ENCODE assay signal across 14 cellular contexts in the genomic region with DNA sequence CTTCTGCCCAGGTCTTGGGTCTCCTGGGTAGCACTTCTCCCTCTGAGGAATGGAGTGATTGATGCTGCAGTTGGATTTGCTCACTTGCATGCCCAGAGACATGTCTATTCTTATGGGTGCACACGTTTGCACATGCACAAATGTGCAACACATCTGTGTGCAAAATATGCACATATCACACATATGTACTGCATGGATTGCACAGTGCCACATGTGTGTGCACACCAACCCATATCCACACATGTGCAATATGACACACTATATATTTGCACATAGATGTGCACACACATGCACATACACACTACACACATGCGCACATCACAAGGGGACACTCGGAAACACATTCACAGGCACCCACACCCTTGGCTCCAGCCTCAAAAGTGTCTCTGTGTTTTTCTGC. TPM values are rescaled to one million over a fixed set of nuclear protein-coding genes. Genes with fewer than 3 reads are reported as not detected.
DNase-seq lines count a peak whose midpoint lies in the region; ATAC-seq and TF ChIP-seq lines count a peak whose summit lies in the region.
"Had no signal": no experiment of that assay in that cellular context is flagged by ENCODE, and none has a peak within 500 bp of the region (broad histone marks: within the 10 kb centered on the region; RNA-seq: fewer than 3 reads in every experiment).

No MANE protein-coding gene starts in this region.

- no peak for ATAC-seq in Right ventricle myocardium superior (ENCODE audit: poor library complexity)
- ATAC-seq in HG02678 (IDR thresholded peaks at IDR 0.05; ENCODE audit: unreplicated experiment): no peak
- no peak for ATAC-seq in HG03280 (IDR thresholded peaks at IDR 0.05; ENCODE audit: unreplicated experiment)
- ATAC-seq in GM18870 (IDR thresholded peaks at IDR 0.05; ENCODE audit: unreplicated experiment): no peak
- ATAC-seq: stimulated activated naive CD8-positive, alpha-beta T cell treated with anti-CD3 and anti-CD28 coated beads, Interleukin-15, amount 100 ng/mL, for 72 hours had no signal

- H3K27me3 ChIP-seq in left ventricle myocardium inferior (ENCODE audit: low read depth) (no peaks in the 10 kb centered on the region), parathyroid adenoma (ENCODE audit: control insufficient read depth, insufficient read depth, low read length) (no peaks in the 10 kb centered on the region)

- peak overlapping the region; percentile 70 for H3K4me3 ChIP-seq in left ventricle myocardium inferior
- peak overlapping the region; percentile 73 for H3K4me3 ChIP-seq in fibroblast of villous mesenchyme (ENCODE audit: low read depth, low read length)
- no peak overlapping the region for H3K4me3 ChIP-seq in parathyroid adenoma (ENCODE audit: low read depth, low read length)

- H3K4me1 ChIP-seq in left ventricle myocardium inferior: peaks cover 74% of the 10 kb centered on the region
- H3K4me1 ChIP-seq in parathyroid adenoma: peaks cover 86% of the 10 kb centered on the region

- intact Hi-C loops in left ventricle myocardium inferior (cut with micrococcal nuclease): no loop called here
- intact Hi-C loops in Right ventricle myocardium superior (cut with DNase I): no loop called here

- no peak overlapping the region for H3K9ac ChIP-seq in parathyroid adenoma

- H3K9me3 ChIP-seq in left ventricle myocardium inferior (replicated peaks) (no peaks in the 10 kb centered on the region), parathyroid adenoma (ENCODE audit: control insufficient read depth, low read length) (no peaks in the 10 kb centered on the region)

- no peaks in the 10 kb centered on the region for H3K36me3 ChIP-seq in left ventricle myocardium inferior
- no peaks in the 10 kb centered on the region for H3K36me3 ChIP-seq in parathyroid adenoma (ENCODE audit: control insufficient read depth, insufficient read depth, low read length)

- peaks cover 7% of the 10 kb centered on the region for H3K79me2 ChIP-seq in parathyroid adenoma

- no peak overlapping the region for H3K4me2 ChIP-seq in parathyroid adenoma (ENCODE audit: low read length)

- DNase-seq in left ventricle myocardium inferior (no peak), Right ventricle myocardium superior (no peak), fibroblast of villous mesenchyme (ENCODE audit: low read depth) (no peak)
- no peak for DNase-seq in effector CD4-positive, alpha-beta T cell
- DNase-seq: activated CD4-positive, alpha-beta T cell treated with anti-CD3 and anti-CD28 coated beads, Interleukin-2, amount 50 U/mL, for 4 hours; activated effector memory CD4-positive, alpha-beta T cell treated with Interleukin-2 at 50 U/mL for 16 hours; foreskin melanocyte; stimulated activated naive CD8-positive, alpha-beta T cell treated with anti-CD3 and anti-CD28 coated beads, Interleukin-15, amount 100 ng/mL, for 72 hours had no signal

- TF ChIP-seq CTCF in left ventricle myocardium inferior (IDR thresholded peaks at IDR 0.05; ENCODE audit: borderline replicate concordance): no peak
- no peak for TF ChIP-seq CTCF in fibroblast of villous mesenchyme (IDR thresholded peaks at IDR 0.05; ENCODE audit: insufficient read depth, low read depth, low read length)
- TF ChIP-seq CTCF in parathyroid adenoma (IDR thresholded peaks at IDR 0.05): no peak

- H3K27ac ChIP-seq in left ventricle myocardium inferior (replicated peaks) (peak overlapping the region; percentile 99), parathyroid adenoma (peak overlapping the region; percentile 98)
- H3K27ac ChIP-seq: HL-60 had no signal

- no peak overlapping the region for H2AFZ ChIP-seq in parathyroid adenoma

RNA-seq across cellular contexts. Expression of a gene that starts 0.7 kb away (rescaled TPM):
- total RNA-seq in left ventricle myocardium inferior: 23.2 TPM
- 19.9 TPM for total RNA-seq in Right ventricle myocardium superior
- 7.4 and 23.3 TPM in 2 replicates for total RNA-seq in fibroblast of villous mesenchyme

RNA-seq across cellular contexts. Expression of a gene that starts 10.6 kb away (rescaled TPM):
- total RNA-seq in left ventricle myocardium inferior (27.7 TPM), Right ventricle myocardium superior (29.6 TPM), fibroblast of villous mesenchyme (not detected in 2 replicates)
- total RNA-seq: omental fat pad had no signal

RNA-seq across cellular contexts. Expression of a gene that starts 24.0 kb away (rescaled TPM):
- total RNA-seq in left ventricle myocardium inferior (54.9 TPM), Right ventricle myocardium superior (70.1 TPM), fibroblast of villous mesenchyme (82.0 and 83.1 TPM in 2 replicates)

RNA-seq across cellular contexts. Expression of a gene that starts 30.9 kb away (rescaled TPM):
- total RNA-seq in left ventricle myocardium inferior (1.2 TPM), Right ventricle myocardium superior (1.2 TPM), fibroblast of villous mesenchyme (2.3 and 6.5 TPM in 2 replicates)

RNA-seq across cellular contexts. Expression of a gene that starts 30.9 kb away (rescaled TPM):
- total RNA-seq in left ventricle myocardium inferior (5.3 TPM), Right ventricle myocardium superior (6.3 TPM), fibroblast of villous mesenchyme (5.8 and 6.5 TPM in 2 replicates)

Comparison
In these comparisons a context has a peak if more than half of its experiments do, and no peak if none do; other contexts are left out.
1. RNA of a gene that starts 10.6 kb away (total RNA-seq): 29.6 TPM in Right ventricle myocardium superior (single experiment) and 27.7 TPM in left ventricle myocardium inferior (single experiment); not detected in fibroblast of villous mesenchyme; every median in the first group is over 10 times any median in the second.